ENCODE assay signal across 8 cellular contexts in genomic region chr14:28751467-28752058, GRCh38. TPM values are rescaled to one million over a fixed set of nuclear protein-coding genes. Genes with fewer than 3 reads are reported as not detected.
DNase-seq lines count a peak whose midpoint lies in the region; ATAC-seq and TF ChIP-seq lines count a peak whose summit lies in the region.

No MANE protein-coding gene starts in this region.

- DNase-seq in COLO829 (ENCODE audit: low spot score), result peak; percentile 72
- peak; percentile 90 for DNase-seq in NCI-H748 (lab: John Stamatoyannopoulos, UW; ENCODE audit: unreplicated experiment)
- no peak for DNase-seq in chondrocyte (ENCODE audit: low spot score)
- DNase-seq in nephron progenitor cell, result peak; percentile 62
- DNase-seq in stimulated activated effector memory CD8-positive, alpha-beta T cell treated with anti-CD3 and anti-CD28 coated beads, Interleukin-12 subunit alpha, Interleukin-12 subunit beta, amount 100 ng/mL, for 72 hours (ENCODE audit: low spot score in 2 of 2), result no peak
- no peak for DNase-seq in activated T-cell treated with anti-CD3 and anti-CD28 coated beads, Interleukin-2, amount 50 U/mL, for 24 hours

- H3K4me3 Mint-ChIP-seq in chondrocyte (ENCODE audit: unreplicated experiment) (no peak overlapping the region), nephron progenitor cell (no peak overlapping the region)
- no peak overlapping the region for H3K4me3 Mint-ChIP-seq in stimulated activated effector memory CD8-positive, alpha-beta T cell treated with anti-CD3 and anti-CD28 coated beads, Interleukin-12 subunit alpha, Interleukin-12 subunit beta, amount 100 ng/mL, for 72 hours
- no peak overlapping the region for H3K4me3 Mint-ChIP-seq in activated T-cell treated with anti-CD3 and anti-CD28 coated beads, Interleukin-2, amount 50 U/mL, for 24 hours

- no peaks in the 10 kb centered on the region for H3K36me3 Mint-ChIP-seq in chondrocyte (ENCODE audit: low read depth)
- no peaks in the 10 kb centered on the region for H3K36me3 Mint-ChIP-seq in nephron progenitor cell (ENCODE audit: low read depth)
- H3K36me3 Mint-ChIP-seq in stimulated activated effector memory CD8-positive, alpha-beta T cell treated with anti-CD3 and anti-CD28 coated beads, Interleukin-12 subunit alpha, Interleukin-12 subunit beta, amount 100 ng/mL, for 72 hours, result no peaks in the 10 kb centered on the region
- H3K36me3 Mint-ChIP-seq in activated T-cell treated with anti-CD3 and anti-CD28 coated beads, Interleukin-2, amount 50 U/mL, for 24 hours (ENCODE audit: low read depth), result no peaks in the 10 kb centered on the region

- H3K4me1 Mint-ChIP-seq in chondrocyte (ENCODE audit: low read depth), result no peaks in the 10 kb centered on the region
- H3K4me1 Mint-ChIP-seq in nephron progenitor cell, result no peaks in the 10 kb centered on the region
- no peaks in the 10 kb centered on the region for H3K4me1 Mint-ChIP-seq in stimulated activated effector memory CD8-positive, alpha-beta T cell treated with anti-CD3 and anti-CD28 coated beads, Interleukin-12 subunit alpha, Interleukin-12 subunit beta, amount 100 ng/mL, for 72 hours
- no peaks in the 10 kb centered on the region for H3K4me1 Mint-ChIP-seq in activated T-cell treated with anti-CD3 and anti-CD28 coated beads, Interleukin-2, amount 50 U/mL, for 24 hours (ENCODE audit: low read depth)

- peak; percentile 77 for TF ChIP-seq CTCF in chondrocyte (IDR thresholded peaks at IDR 0.05)
- peak; percentile 73 for TF ChIP-seq CTCF in nephron progenitor cell (IDR thresholded peaks at IDR 0.05)

- peaks cover 6% of the 10 kb centered on the region for H3K9me3 Mint-ChIP-seq in chondrocyte (ENCODE audit: low read depth)
- peaks cover 10% of the 10 kb centered on the region for H3K9me3 Mint-ChIP-seq in nephron progenitor cell
- H3K9me3 Mint-ChIP-seq in stimulated activated effector memory CD8-positive, alpha-beta T cell treated with anti-CD3 and anti-CD28 coated beads, Interleukin-12 subunit alpha, Interleukin-12 subunit beta, amount 100 ng/mL, for 72 hours, result peaks cover 16% of the 10 kb centered on the region
- peaks cover 15% of the 10 kb centered on the region for H3K9me3 Mint-ChIP-seq in activated T-cell treated with anti-CD3 and anti-CD28 coated beads, Interleukin-2, amount 50 U/mL, for 24 hours

- ATAC-seq in GM18858 (IDR thresholded peaks at IDR 0.05; ENCODE audit: unreplicated experiment), result peak; percentile 66
- ATAC-seq in HG03354 (IDR thresholded peaks at IDR 0.05; ENCODE audit: poor library complexity, severe bottlenecking, unreplicated experiment), result peak; percentile 80
- no peak for ATAC-seq in stimulated activated effector memory CD8-positive, alpha-beta T cell treated with anti-CD3 and anti-CD28 coated beads, Interleukin-12 subunit alpha, Interleukin-12 subunit beta, amount 100 ng/mL, for 72 hours

- H3K27ac Mint-ChIP-seq in chondrocyte (ENCODE audit: unreplicated experiment), result no peak overlapping the region
- no peak overlapping the region for H3K27ac Mint-ChIP-seq in nephron progenitor cell
- H3K27ac Mint-ChIP-seq in stimulated activated effector memory CD8-positive, alpha-beta T cell treated with anti-CD3 and anti-CD28 coated beads, Interleukin-12 subunit alpha, Interleukin-12 subunit beta, amount 100 ng/mL, for 72 hours, result no peak overlapping the region
- H3K27ac Mint-ChIP-seq in activated T-cell treated with anti-CD3 and anti-CD28 coated beads, Interleukin-2, amount 50 U/mL, for 24 hours, result no peak overlapping the region

- H3K27me3 Mint-ChIP-seq in chondrocyte (ENCODE audit: low read depth), result peaks cover 48% of the 10 kb centered on the region
- peaks cover 35% of the 10 kb centered on the region for H3K27me3 Mint-ChIP-seq in nephron progenitor cell (ENCODE audit: low read depth, poor library complexity)
- peaks cover 28% of the 10 kb centered on the region for H3K27me3 Mint-ChIP-seq in activated T-cell treated with anti-CD3 and anti-CD28 coated beads, Interleukin-2, amount 50 U/mL, for 24 hours

RNA-seq across cellular contexts. Expression of gene FOXG1, which starts 15.0 kb away (rescaled TPM):
- total RNA-seq in chondrocyte, result not detected in 3 replicates

Comparison
In these comparisons a context has a peak if more than half of its experiments do, and no peak if none do; other contexts are left out.
1. DNase-seq: peak in COLO829 (single experiment), NCI-H748 (single experiment) and nephron progenitor cell (single experiment); none in chondrocyte (single experiment), stimulated activated effector memory CD8-positive, alpha-beta T cell treated with anti-CD3 and anti-CD28 coated beads, Interleukin-12 subunit alpha, Interleukin-12 subunit beta, amount 100 ng/mL, for 72 hours (0 of 2) and activated T-cell treated with anti-CD3 and anti-CD28 coated beads, Interleukin-2, amount 50 U/mL, for 24 hours (single experiment).